ENCODE assay signal across 8 cellular contexts in the genomic region with DNA sequence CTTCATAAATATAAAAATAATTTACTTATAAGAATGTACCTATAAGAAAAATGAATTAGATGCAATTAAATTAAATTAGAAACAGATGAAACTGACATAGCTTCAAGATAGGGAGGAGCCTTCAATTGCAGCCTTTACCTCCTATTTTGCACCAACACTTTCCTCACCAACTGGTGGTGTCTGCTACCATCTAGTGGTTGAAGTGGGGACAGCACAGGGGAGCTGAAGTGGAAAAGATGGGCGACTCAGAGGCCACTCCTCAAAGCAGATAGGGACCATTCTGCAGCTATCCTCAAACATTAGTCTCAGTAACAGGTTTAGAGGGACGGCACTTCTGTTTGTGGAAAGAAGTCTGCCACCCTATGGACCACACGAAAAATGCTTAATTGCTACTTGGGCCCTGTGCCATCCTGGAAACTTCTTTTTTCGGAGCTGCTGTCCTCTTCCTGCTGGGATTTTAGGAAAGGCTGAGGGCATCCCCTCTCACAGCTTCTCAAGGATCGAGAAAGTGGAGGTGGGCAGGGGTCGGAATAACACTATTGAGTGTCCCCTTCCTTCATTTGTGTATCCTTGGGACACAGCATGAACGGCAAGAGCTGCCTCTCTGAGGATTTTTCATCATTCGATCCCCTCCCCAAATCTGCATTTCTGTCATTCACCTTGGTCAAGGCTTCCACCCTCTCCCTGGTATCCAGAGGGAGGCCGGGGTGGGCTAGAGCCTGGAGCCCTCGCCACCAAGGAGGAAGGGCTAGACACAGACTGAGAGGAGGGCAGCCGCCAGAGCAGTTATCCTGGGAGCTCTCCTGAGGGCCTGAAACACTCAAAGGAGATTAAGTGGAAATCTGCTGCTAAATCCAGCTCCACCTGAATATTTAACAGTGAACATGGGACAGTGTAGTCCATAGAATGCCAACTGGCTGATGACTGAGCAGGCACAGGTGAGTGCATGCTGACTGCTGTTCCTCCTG. TPM values are rescaled to one million over a fixed set of nuclear protein-coding genes. Genes with fewer than 3 reads are reported as not detected.
DNase-seq lines count a peak whose midpoint lies in the region; ATAC-seq and TF ChIP-seq lines count a peak whose summit lies in the region.

No MANE protein-coding gene starts in this region.

- intact Hi-C loops in esophagus squamous epithelium (cut with DNase I) = no loop called here

- TF ChIP-seq CTCF in GM10248 (IDR thresholded peaks at IDR 0.05; ENCODE audit: control extremely low read depth, extremely low read depth, low read depth, missing control alignments) (peak; percentile 97), esophagus squamous epithelium (IDR thresholded peaks at IDR 0.05) (peak; percentile 87 to 98 (median 96)), nephron (IDR thresholded peaks at IDR 0.05; ENCODE audit: unreplicated experiment in 3 of 3) (peak; percentile 94 to 97 (median 95))

- H3K36me3 Mint-ChIP-seq in nephron (ENCODE audit: low read depth) = no peaks in the 10 kb centered on the region

- CTCF ChIA-PET in GM10248 (lab: Yijun Ruan, JAX) = interaction anchor here (0.6 to 13.4 kb wide), 77 partner anchors 8 to 444 kb away, joined by 3 to 295 read pairs (median 5); partner anchors contain the start of genes KCNC4, LAMTOR5, PROK1 and RBM15

- H3K4me1 Mint-ChIP-seq in nephron = no peaks in the 10 kb centered on the region

- no peaks in the 10 kb centered on the region for H3K27me3 ChIP-seq in esophagus squamous epithelium

- no peak overlapping the region for H3K27ac Mint-ChIP-seq in nephron

- no peaks in the 10 kb centered on the region for H3K9me3 ChIP-seq in esophagus squamous epithelium

- no peak overlapping the region for H3K27ac ChIP-seq in esophagus squamous epithelium

- H3K9me3 Mint-ChIP-seq in nephron = no peaks in the 10 kb centered on the region

- peak; percentile 82 for DNase-seq in GM10248 (ENCODE audit: extremely low spot score)
- DNase-seq in Kasumi-1 (lab: John Stamatoyannopoulos, UW) = peak; percentile 86 to 91
- peak; percentile 12 for DNase-seq in OCI-M2 (lab: John Stamatoyannopoulos, UW; ENCODE audit: unreplicated experiment)
- DNase-seq in activated T-cell treated with anti-CD3 and anti-CD28 coated beads for 4 hours = peak; percentile 87
- DNase-seq in esophagus squamous epithelium (lab: John Stamatoyannopoulos, UW) = no peak
- DNase-seq in stimulated activated naive CD4-positive, alpha-beta T cell (lab: John Stamatoyannopoulos, UW) = peak; percentile 67 to 89 (median 76)

- H3K4me3 Mint-ChIP-seq in nephron = no peak overlapping the region

- no peak for TF ChIP-seq POLR2A in esophagus squamous epithelium (IDR thresholded peaks at IDR 0.05)

- H3K4me3 ChIP-seq in esophagus squamous epithelium = no peak overlapping the region

- ATAC-seq in GM19463 (IDR thresholded peaks at IDR 0.05; ENCODE audit: unreplicated experiment) = no peak

- H3K4me1 ChIP-seq in esophagus squamous epithelium = peaks cover 18 to 31% (median 22%) of the 10 kb centered on the region in 3 donors

- no peaks in the 10 kb centered on the region for H3K36me3 ChIP-seq in esophagus squamous epithelium

- POLR2A ChIA-PET in GM10248 (lab: Yijun Ruan, JAX) = interaction anchor here (0.6 kb wide), 1 partner anchor 968 kb away, joined by 3 read pairs; no protein-coding TSS in a partner anchor

- peaks cover 28% of the 10 kb centered on the region for H3K27me3 Mint-ChIP-seq in nephron (ENCODE audit: low read depth)

- 37 to 40% methylated on average over 9 of the region's 11 CpGs for WGBS in esophagus squamous epithelium, 2 donors

RNA-seq across cellular contexts. Expression of gene PROK1, which starts 9.6 kb away (rescaled TPM):
- 1 to 10 TPM in 1 of 4 donors, under 1 TPM in 1, not detected in 2; 0.35 to 2.3 TPM for total RNA-seq in esophagus squamous epithelium

RNA-seq across cellular contexts. Expression of gene LAMTOR5, which starts 53.0 kb away (rescaled TPM):
- total RNA-seq in esophagus squamous epithelium = 100 to 1,000 TPM in 2 of 4 donors, 10 to 100 TPM in 2; 31.6 to 113 (median 99.1) TPM

RNA-seq across cellular contexts. Expression of gene KCNA10, which starts 58.4 kb away (rescaled TPM):
- total RNA-seq in esophagus squamous epithelium = not detected
